In the genomic region with DNA sequence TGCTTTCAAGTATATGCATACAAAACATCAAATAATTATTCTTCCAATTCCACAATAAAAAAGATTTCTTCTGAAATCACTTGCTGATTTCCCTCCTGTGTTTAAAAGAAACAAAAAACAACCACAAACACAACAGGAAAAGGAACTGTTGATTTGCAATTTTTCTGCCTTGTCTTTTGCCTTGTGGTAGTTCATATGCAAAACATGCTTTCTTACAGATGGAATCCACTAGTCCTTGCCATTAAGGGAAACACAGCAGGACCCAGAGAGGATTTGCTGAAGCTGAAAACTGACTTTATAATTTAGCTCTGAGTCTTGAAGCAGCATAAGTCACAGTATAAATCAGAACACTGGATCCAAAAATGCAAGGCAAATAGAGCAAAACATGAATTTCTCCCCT, we compare ENCODE assay signal across 15 cellular contexts.
"Had no signal": no experiment of that assay in that cellular context is flagged by ENCODE, and none has a peak within 500 bp of the region (broad histone marks: within the 10 kb centered on the region; RNA-seq: fewer than 3 reads in every experiment).

No MANE protein-coding gene starts in this region.

- ATAC-seq: activated CD4-positive, alpha-beta T cell treated with anti-CD3 and anti-CD28 coated beads for 36 hours; activated naive CD8-positive, alpha-beta T cell treated with anti-CD3 and anti-CD28 coated beads, Interleukin-2, amount 50 U/mL, for 24 hours; natural killer cell treated with Interleukin-12 subunit alpha and Interleukin-12 subunit beta and Interleukin-15 and Interleukin-18, amount 100 ng/mL, for 72 hours; stimulated activated naive CD8-positive, alpha-beta T cell treated with anti-CD3 and anti-CD28 coated beads, Interleukin-15, Interleukin-2, amounts not matched to agents 100 U/mL and 50 U/mL, for 24 hours; upper lobe of right lung had no signal

- H3K27ac ChIP-seq: colonic mucosa, ovary, suprapubic skin, upper lobe of right lung had no signal

- H3K27me3 ChIP-seq: colonic mucosa, ovary, suprapubic skin, upper lobe of right lung had no signal

- H3K4me3 Mint-ChIP-seq: activated CD4-positive, alpha-beta T cell treated with anti-CD3 and anti-CD28 coated beads for 36 hours; activated naive CD8-positive, alpha-beta T cell treated with anti-CD3 and anti-CD28 coated beads, Interleukin-2, amount 50 U/mL, for 24 hours; natural killer cell treated with Interleukin-12 subunit alpha and Interleukin-12 subunit beta and Interleukin-15 and Interleukin-18, amount 100 ng/mL, for 72 hours had no signal

- H3K27me3 Mint-ChIP-seq: activated CD4-positive, alpha-beta T cell treated with anti-CD3 and anti-CD28 coated beads for 36 hours; activated naive CD8-positive, alpha-beta T cell treated with anti-CD3 and anti-CD28 coated beads, Interleukin-2, amount 50 U/mL, for 24 hours; natural killer cell treated with Interleukin-12 subunit alpha and Interleukin-12 subunit beta and Interleukin-15 and Interleukin-18, amount 100 ng/mL, for 72 hours had no signal

- H3K4me1 ChIP-seq: colonic mucosa, suprapubic skin, upper lobe of right lung had no signal

- DNase-seq: activated CD4-positive, alpha-beta T cell treated with anti-CD3 and anti-CD28 coated beads for 36 hours; activated naive CD4-positive, alpha-beta T cell treated with Interleukin-2 at 50 U/mL for 16 hours; activated naive CD8-positive, alpha-beta T cell treated with anti-CD3 and anti-CD28 coated beads, Interleukin-2, amount 50 U/mL, for 24 hours; colonic mucosa; effector CD4-positive, alpha-beta T cell; hypothalamus; mammary epithelial cell; ovary; stimulated activated CD4-positive, alpha-beta T cell treated with anti-CD3 and anti-CD28 coated beads, Interleukin-4, amount 100 ng/mL, for 1 hour; stimulated activated CD8-positive, alpha-beta memory T cell treated with anti-CD3 and anti-CD28 coated beads, Interleukin-4, amount 100 ng/mL, for 48 hours; stimulated activated naive CD8-positive, alpha-beta T cell treated with anti-CD3 and anti-CD28 coated beads, Interleukin-15, Interleukin-2, amounts not matched to agents 100 U/mL and 50 U/mL, for 24 hours; T1000; upper lobe of right lung had no signal

- H3K36me3 Mint-ChIP-seq: natural killer cell treated with Interleukin-12 subunit alpha and Interleukin-12 subunit beta and Interleukin-15 and Interleukin-18, amount 100 ng/mL, for 72 hours had no signal

- H3K36me3 ChIP-seq: colonic mucosa, ovary, suprapubic skin, upper lobe of right lung had no signal

- H3K4me3 ChIP-seq: colonic mucosa, ovary, suprapubic skin, upper lobe of right lung had no signal

- H3K4me1 Mint-ChIP-seq: activated CD4-positive, alpha-beta T cell treated with anti-CD3 and anti-CD28 coated beads for 36 hours; activated naive CD8-positive, alpha-beta T cell treated with anti-CD3 and anti-CD28 coated beads, Interleukin-2, amount 50 U/mL, for 24 hours had no signal

- H3K9me3 ChIP-seq: colonic mucosa, ovary, suprapubic skin, upper lobe of right lung had no signal

- H3K27ac Mint-ChIP-seq: activated CD4-positive, alpha-beta T cell treated with anti-CD3 and anti-CD28 coated beads for 36 hours; activated naive CD8-positive, alpha-beta T cell treated with anti-CD3 and anti-CD28 coated beads, Interleukin-2, amount 50 U/mL, for 24 hours; natural killer cell treated with Interleukin-12 subunit alpha and Interleukin-12 subunit beta and Interleukin-15 and Interleukin-18, amount 100 ng/mL, for 72 hours had no signal
